ENCODE assay signal across 2 cellular contexts in the genomic region with DNA sequence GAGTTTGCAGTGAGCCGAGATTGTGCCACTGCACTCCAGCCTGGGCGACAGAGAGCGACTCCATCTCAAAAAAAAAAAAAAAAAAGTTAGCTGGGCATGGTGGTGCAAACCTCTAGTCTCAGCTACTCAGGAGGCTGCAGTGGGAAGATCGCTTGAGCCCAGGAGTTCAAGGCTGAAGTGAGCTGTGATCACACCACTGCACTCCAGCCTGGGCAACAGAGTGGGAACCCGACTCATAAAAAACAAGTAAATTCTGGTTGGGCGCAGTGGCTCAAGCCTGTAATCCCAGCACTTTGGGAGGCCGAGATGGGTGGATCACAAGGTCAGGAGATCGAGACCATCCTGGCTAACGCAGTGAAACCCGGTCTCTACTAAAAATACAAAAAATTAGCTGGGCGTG.
A peak's percentile ranks its signal among the peaks of the same experiment; 100 is the strongest.
TF ChIP-seq lines count a peak whose summit lies in the region.

No MANE protein-coding gene starts in this region.

TF ChIP-seq in HEK293, 187 proteins besides CTCF, POLR2A, EP300 and RAD21:
- TF ChIP-seq, protein P1, sequence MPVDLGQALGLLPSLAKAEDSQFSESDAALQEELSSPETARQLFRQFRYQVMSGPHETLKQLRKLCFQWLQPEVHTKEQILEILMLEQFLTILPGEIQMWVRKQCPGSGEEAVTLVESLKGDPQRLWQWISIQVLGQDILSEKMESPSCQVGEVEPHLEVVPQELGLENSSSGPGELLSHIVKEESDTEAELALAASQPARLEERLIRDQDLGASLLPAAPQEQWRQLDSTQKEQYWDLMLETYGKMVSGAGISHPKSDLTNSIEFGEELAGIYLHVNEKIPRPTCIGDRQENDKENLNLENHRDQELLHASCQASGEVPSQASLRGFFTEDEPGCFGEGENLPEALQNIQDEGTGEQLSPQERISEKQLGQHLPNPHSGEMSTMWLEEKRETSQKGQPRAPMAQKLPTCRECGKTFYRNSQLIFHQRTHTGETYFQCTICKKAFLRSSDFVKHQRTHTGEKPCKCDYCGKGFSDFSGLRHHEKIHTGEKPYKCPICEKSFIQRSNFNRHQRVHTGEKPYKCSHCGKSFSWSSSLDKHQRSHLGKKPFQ (tag by site-specific recombination; IDR thresholded peaks at IDR 0.05) = peak; percentile 94
TF ChIP-seq in HEK293: peak in this region for 1; not testable (repeated sequence) for 186.

TF ChIP-seq in HepG2, 621 proteins besides CTCF, POLR2A, EP300 and RAD21:
- TF ChIP-seq, protein P1 (CRISPR knock-in tag; IDR thresholded peaks at IDR 0.05; ENCODE audit: insufficient replicate concordance) = peak; percentile 93
